Comparison of ENCODE assay signal across 17 cellular contexts in genomic region chr1:231926340-231926739, GRCh38.
DNase-seq lines count a peak whose midpoint lies in the region; ATAC-seq and TF ChIP-seq lines count a peak whose summit lies in the region.
"Had no signal": no experiment of that assay in that cellular context is flagged by ENCODE, and none has a peak within 500 bp of the region (broad histone marks: within the 10 kb centered on the region; RNA-seq: fewer than 3 reads in every experiment).

No MANE protein-coding gene starts in this region.

- TF ChIP-seq POLR2A in prostate gland (IDR thresholded peaks at IDR 0.05), result no peak

- peaks cover 15% of the 10 kb centered on the region for H3F3A ChIP-seq in smooth muscle cell (ENCODE audit: low read depth)

- H3K4me1 Mint-ChIP-seq in activated CD4-positive, alpha-beta T cell treated with anti-CD3 and anti-CD28 coated beads for 36 hours, result peaks cover 43% of the 10 kb centered on the region

- no peaks in the 10 kb centered on the region for H3K79me2 ChIP-seq in mammary epithelial cell (ENCODE audit: insufficient read depth, low read length)
- H3K79me2 ChIP-seq in smooth muscle cell (ENCODE audit: low read depth), result no peaks in the 10 kb centered on the region
- H3K79me2 ChIP-seq in OCI-LY7 (ENCODE audit: insufficient read depth, low read depth, low read length), result no peaks in the 10 kb centered on the region

- no peaks in the 10 kb centered on the region for H3K9me3 Mint-ChIP-seq in activated CD4-positive, alpha-beta T cell treated with anti-CD3 and anti-CD28 coated beads for 36 hours (ENCODE audit: low read depth)
- H3K9me3 Mint-ChIP-seq: CD8-positive, alpha-beta T cell had no signal

- H3K4me2 ChIP-seq in mammary epithelial cell (ENCODE audit: insufficient read depth, low read depth, low read length), result no peak overlapping the region
- peak overlapping the region; percentile 34 for H3K4me2 ChIP-seq in smooth muscle cell
- H3K4me2 ChIP-seq in OCI-LY7 (ENCODE audit: low read length), result no peak overlapping the region

- POLR2A ChIA-PET in activated CD4-positive, alpha-beta T cell treated with anti-CD3 and anti-CD28 coated beads for 36 hours (lab: Charles Lee), result no interaction called here
- POLR2A ChIA-PET in OCI-LY7 (lab: Charles Lee), result no interaction called here

- H3K9me2 ChIP-seq in OCI-LY7 (ENCODE audit: insufficient read depth, low read length), result no peaks in the 10 kb centered on the region

- DNase-seq in activated CD4-positive, alpha-beta T cell treated with anti-CD3 and anti-CD28 coated beads for 36 hours, result no peak
- no peak for DNase-seq in activated CD4-positive, alpha-beta T cell treated with anti-CD3 and anti-CD28 coated beads for 4 hours
- peak; percentile 32 for DNase-seq in mammary epithelial cell
- DNase-seq in heart right ventricle, result no peak
- no peak for DNase-seq in smooth muscle cell (lab: John Stamatoyannopoulos, UW; ENCODE audit: unreplicated experiment)
- DNase-seq in prostate gland (ENCODE audit: low spot score), result no peak
- DNase-seq in OCI-LY7 (ENCODE audit: low spot score), result no peak
- no peak for DNase-seq in NCI-H526 (lab: John Stamatoyannopoulos, UW)
- DNase-seq: CD8-positive, alpha-beta T cell; DND-41; GF-D8; KG1; NCI-H1092 treated with DMSO at 0.1 percent for 48 hours; NCI-H1694; NCI-H748 treated with DMSO at 0.1 percent for 48 hours had no signal

- peaks cover 44% of the 10 kb centered on the region for H3K4me1 ChIP-seq in mammary epithelial cell (ENCODE audit: insufficient read depth, low read length)
- peaks cover 12 to 71% (median 49%) of the 10 kb centered on the region in 9 donors for H3K4me1 ChIP-seq in heart right ventricle
- peaks cover 34% of the 10 kb centered on the region for H3K4me1 ChIP-seq in smooth muscle cell (ENCODE audit: low read depth)
- no peaks in the 10 kb centered on the region for H3K4me1 ChIP-seq in prostate gland (replicated peaks)
- H3K4me1 ChIP-seq in OCI-LY7 (ENCODE audit: insufficient read depth, low read length, poor library complexity, severe bottlenecking), result no peaks in the 10 kb centered on the region

- TF ChIP-seq CTCF in mammary epithelial cell (conservative IDR thresholded peaks at IDR 0.05 in 1 of 2, IDR thresholded peaks at IDR 0.05 in 1 of 2; ENCODE audit: extremely low read depth in 1 of 2, insufficient read depth in 1 of 2, low read depth in 1 of 2, low read length in 2 of 2) (no peak), heart right ventricle (IDR thresholded peaks at IDR 0.05) (no peak), smooth muscle cell (IDR thresholded peaks at IDR 0.05; ENCODE audit: borderline replicate concordance, insufficient read depth, poor library complexity, severe bottlenecking) (no peak), prostate gland (IDR thresholded peaks at IDR 0.05) (no peak), OCI-LY7 (conservative IDR thresholded peaks at IDR 0.05; ENCODE audit: low read length) (no peak)

- no peak overlapping the region for H3K4me3 ChIP-seq in mammary epithelial cell (replicated peaks in 1 of 3; ENCODE audit: insufficient read depth in 1 of 3, low read depth in 2 of 3, low read length in 3 of 3)
- no peak overlapping the region for H3K4me3 ChIP-seq in heart right ventricle
- H3K4me3 ChIP-seq in smooth muscle cell, result no peak overlapping the region
- no peak overlapping the region for H3K4me3 ChIP-seq in prostate gland
- H3K4me3 ChIP-seq in OCI-LY7 (ENCODE audit: low read depth, low read length, poor library complexity, severe bottlenecking), result no peak overlapping the region

- 44% methylated on average over 1 of the region's 1 CpG for WGBS in mammary epithelial cell (ENCODE audit: low coverage, missing lambda C conversion rate)
- WGBS in heart right ventricle, 2 donors, result 35 to 44% methylated on average over 1 of the region's 1 CpG
- WGBS in smooth muscle cell (ENCODE audit: low lambda C conversion rate), result 31% methylated on average over 1 of the region's 1 CpG
- 62% methylated on average over 1 of the region's 1 CpG for WGBS in prostate gland

- H3K36me3 Mint-ChIP-seq in activated CD4-positive, alpha-beta T cell treated with anti-CD3 and anti-CD28 coated beads for 36 hours (ENCODE audit: low read depth), result no peaks in the 10 kb centered on the region

- CTCF ChIA-PET in activated CD4-positive, alpha-beta T cell treated with anti-CD3 and anti-CD28 coated beads for 36 hours (lab: Charles Lee), result no interaction called here
- CTCF ChIA-PET in mammary epithelial cell (lab: Charles Lee; ENCODE audit: low non-redundant PET) (no interaction called here), OCI-LY7 (lab: Charles Lee; ENCODE audit: unreplicated experiment) (no interaction called here)

- in situ Hi-C loops in mammary epithelial cell (cut with MboI; ENCODE audit: low sequenced_read_pairs in 2 of 2), result no loop called here

- no peaks in the 10 kb centered on the region for H3K27me3 ChIP-seq in mammary epithelial cell (ENCODE audit: insufficient read depth, low read length)
- no peaks in the 10 kb centered on the region for H3K27me3 ChIP-seq in heart right ventricle
- H3K27me3 ChIP-seq in smooth muscle cell (ENCODE audit: low read depth), result no peaks in the 10 kb centered on the region
- H3K27me3 ChIP-seq in prostate gland (replicated peaks; ENCODE audit: insufficient read depth), result no peaks in the 10 kb centered on the region

- H3K9me3 ChIP-seq in mammary epithelial cell (replicated peaks; ENCODE audit: insufficient read depth, low read length), result no peaks in the 10 kb centered on the region
- H3K9me3 ChIP-seq in heart right ventricle, result no peaks in the 10 kb centered on the region
- H3K9me3 ChIP-seq in smooth muscle cell (replicated peaks; ENCODE audit: low read depth), result no peaks in the 10 kb centered on the region
- no peaks in the 10 kb centered on the region for H3K9me3 ChIP-seq in prostate gland
- no peaks in the 10 kb centered on the region for H3K9me3 ChIP-seq in OCI-LY7 (ENCODE audit: low read length)

- H3K27me3 Mint-ChIP-seq in activated CD4-positive, alpha-beta T cell treated with anti-CD3 and anti-CD28 coated beads for 36 hours, result no peaks in the 10 kb centered on the region

- H4K20me1 ChIP-seq in mammary epithelial cell (ENCODE audit: insufficient read depth, low read length) (no peaks in the 10 kb centered on the region), smooth muscle cell (ENCODE audit: low read depth) (no peaks in the 10 kb centered on the region), OCI-LY7 (ENCODE audit: insufficient read depth, low read length) (no peaks in the 10 kb centered on the region)

- H3K9ac ChIP-seq in mammary epithelial cell (ENCODE audit: insufficient read depth, low read length), result no peak overlapping the region
- H3K9ac ChIP-seq in smooth muscle cell (ENCODE audit: low read depth), result no peak overlapping the region

- BruUV-seq in mammary epithelial cell (replicated peaks; lab: Mats Ljungman, UMichigan), result no TSS peak
- BruUV-seq in OCI-LY7 (replicated peaks; lab: Mats Ljungman, UMichigan), result no TSS peak

- dilution Hi-C loops in mammary epithelial cell (cut with HindIII; ENCODE audit: low sequenced_read_pairs), result no loop called here

- ATAC-seq in activated CD4-positive, alpha-beta T cell treated with anti-CD3 and anti-CD28 coated beads for 36 hours, result peak; percentile 30
- ATAC-seq in heart right ventricle, result peak in 6 of 8 donors; percentile 20 to 90 (median 72)
- ATAC-seq: CD8-positive, alpha-beta T cell; Panc1 had no signal

- H3K4me3 Mint-ChIP-seq in activated CD4-positive, alpha-beta T cell treated with anti-CD3 and anti-CD28 coated beads for 36 hours, result no peak overlapping the region
- H3K4me3 Mint-ChIP-seq: CD8-positive, alpha-beta T cell had no signal

- no peak overlapping the region for H3K27ac Mint-ChIP-seq in activated CD4-positive, alpha-beta T cell treated with anti-CD3 and anti-CD28 coated beads for 36 hours
- H3K27ac Mint-ChIP-seq: CD8-positive, alpha-beta T cell had no signal

- H3K27ac ChIP-seq in mammary epithelial cell (ENCODE audit: insufficient read depth, low read depth, low read length) (no peak overlapping the region), heart right ventricle (peak overlapping the region; percentile 16 to 73 (median 50)), smooth muscle cell (ENCODE audit: low read depth) (no peak overlapping the region), prostate gland (no peak overlapping the region), OCI-LY7 (ENCODE audit: low read depth, low read length, poor library complexity, severe bottlenecking) (no peak overlapping the region)
- H3K27ac ChIP-seq: 22Rv1 had no signal

- H2AFZ ChIP-seq in mammary epithelial cell (ENCODE audit: low read depth, low read length), result no peak overlapping the region
- H2AFZ ChIP-seq in smooth muscle cell (ENCODE audit: low read depth), result no peak overlapping the region
- H2AFZ ChIP-seq in OCI-LY7 (ENCODE audit: low read length), result no peak overlapping the region

- H3K36me3 ChIP-seq in mammary epithelial cell (ENCODE audit: insufficient read depth, low read length) (no peaks in the 10 kb centered on the region), heart right ventricle (no peaks in the 10 kb centered on the region), smooth muscle cell (ENCODE audit: low read depth) (no peaks in the 10 kb centered on the region), prostate gland (no peaks in the 10 kb centered on the region), OCI-LY7 (ENCODE audit: insufficient read depth, low read length) (no peaks in the 10 kb centered on the region)

- intact Hi-C loops in activated CD4-positive, alpha-beta T cell treated with anti-CD3 and anti-CD28 coated beads for 36 hours (cut with DNase I, micrococcal nuclease), result no loop called here
- intact Hi-C loops in mammary epithelial cell (cut with micrococcal nuclease) (loop anchor here (5.0 to 10.0 kb wide), 2 partner anchors 59 to 218 kb away; no protein-coding TSS in a partner anchor), heart right ventricle (cut with DNase I) (loop anchor here in 3 of 10 donors (2.0 to 5.0 kb wide), 3 partner anchors 59 to 86 kb away; no protein-coding TSS in a partner anchor), prostate gland (cut with DNase I) (no loop called here), OCI-LY7 (cut with micrococcal nuclease; ENCODE audit: unreplicated experiment) (no loop called here)

Comparison
In these comparisons a context has a peak if more than half of its experiments do, and no peak if none do; other contexts are left out.
1. H3K27ac ChIP-seq: peak in heart right ventricle (10 of 10); none in mammary epithelial cell (single experiment), smooth muscle cell (single experiment), prostate gland (0 of 2) and OCI-LY7 (single experiment).